In genomic region chr18:52236134-52236533, GRCh38 we compare ENCODE assay signal across 18 cellular contexts.
DNase-seq lines count a peak whose midpoint lies in the region; ATAC-seq and TF ChIP-seq lines count a peak whose summit lies in the region.
"Had no signal": no experiment of that assay in that cellular context is flagged by ENCODE, and none has a peak within 500 bp of the region (broad histone marks: within the 10 kb centered on the region; RNA-seq: fewer than 3 reads in every experiment).

No MANE protein-coding gene starts in this region.

- H3K27ac Mint-ChIP-seq in stimulated activated effector memory CD8-positive, alpha-beta T cell treated with anti-CD3 and anti-CD28 coated beads, Interleukin-12 subunit alpha, Interleukin-12 subunit beta, amount 100 ng/mL, for 72 hours, result no peak overlapping the region
- H3K27ac Mint-ChIP-seq: B cell; CD4-positive, alpha-beta T cell; HFFc6 had no signal

- H3K4me2 ChIP-seq in PC-3 (ENCODE audit: low read length), result no peak overlapping the region
- H3K4me2 ChIP-seq: A549 had no signal

- TF ChIP-seq CTCF in PC-3 (conservative IDR thresholded peaks at IDR 0.05; ENCODE audit: low read depth, low read length), result no peak
- TF ChIP-seq CTCF in choroid plexus epithelial cell (conservative IDR thresholded peaks at IDR 0.05; ENCODE audit: low read depth, low read length), result no peak

- H3K4me3 Mint-ChIP-seq in stimulated activated effector memory CD8-positive, alpha-beta T cell treated with anti-CD3 and anti-CD28 coated beads, Interleukin-12 subunit alpha, Interleukin-12 subunit beta, amount 100 ng/mL, for 72 hours, result no peak overlapping the region
- H3K4me3 Mint-ChIP-seq: B cell; CD4-positive, alpha-beta T cell; HFFc6 had no signal

- no peaks in the 10 kb centered on the region for H4K20me1 ChIP-seq in PC-3 (ENCODE audit: low read length)

- H3K9me3 Mint-ChIP-seq in stimulated activated effector memory CD8-positive, alpha-beta T cell treated with anti-CD3 and anti-CD28 coated beads, Interleukin-12 subunit alpha, Interleukin-12 subunit beta, amount 100 ng/mL, for 72 hours, result peaks cover 5% of the 10 kb centered on the region
- H3K9me3 Mint-ChIP-seq: CD4-positive, alpha-beta T cell had no signal

- no peaks in the 10 kb centered on the region for H3K4me1 ChIP-seq in PC-3 (ENCODE audit: insufficient read depth, low read length)
- H3K4me1 ChIP-seq: A549, SJCRH30 had no signal

- CTCF ChIA-PET in PC-3 (lab: Charles Lee), result no interaction called here

- no peaks in the 10 kb centered on the region for H3F3A ChIP-seq in PC-3 (ENCODE audit: low read length, unreplicated experiment)

- BruUV-seq in PC-3 (replicated peaks; lab: Mats Ljungman, UMichigan), result no TSS peak

- no peaks in the 10 kb centered on the region for H3K27me3 ChIP-seq in PC-3 (ENCODE audit: low read length)
- H3K27me3 ChIP-seq: SJCRH30 had no signal

- H3K36me3 ChIP-seq in PC-3 (ENCODE audit: low read depth, low read length), result no peaks in the 10 kb centered on the region
- H3K36me3 ChIP-seq: SJCRH30 had no signal

- intact Hi-C loops in PC-3 (cut with micrococcal nuclease), result no loop called here

- no peak overlapping the region for H3K9ac ChIP-seq in PC-3 (ENCODE audit: low read length)

- POLR2A ChIA-PET in PC-3 (lab: Charles Lee; ENCODE audit: unreplicated experiment), result no interaction called here

- H3K4me3 ChIP-seq in PC-3 (ENCODE audit: low read length) (no peak overlapping the region), choroid plexus epithelial cell (ENCODE audit: low read depth, low read length) (no peak overlapping the region)
- H3K4me3 ChIP-seq: A549, SJCRH30 had no signal

- peak; percentile 44 for DNase-seq in AG08395 (ENCODE audit: low spot score)
- DNase-seq in PC-3, result peak; percentile 5
- DNase-seq in choroid plexus epithelial cell (ENCODE audit: low read depth), result peak; percentile 9
- DNase-seq in kidney glomerular epithelial cell (lab: John Stamatoyannopoulos, UW), result peak; percentile 19
- no peak for DNase-seq in NCI-H774 (lab: John Stamatoyannopoulos, UW)
- DNase-seq in stimulated activated effector memory CD8-positive, alpha-beta T cell treated with anti-CD3 and anti-CD28 coated beads, Interleukin-12 subunit alpha, Interleukin-12 subunit beta, amount 100 ng/mL, for 72 hours (ENCODE audit: low spot score in 2 of 2), result no peak
- no peak for DNase-seq in SKM-1 (lab: John Stamatoyannopoulos, UW; ENCODE audit: unreplicated experiment)
- DNase-seq: CD4-positive, alpha-beta T cell; GF-D8; HFFc6; KBM-7; NCI-H1092; NCI-H446 treated with DMSO at 0.1 percent for 48 hours; NCI-H748 treated with DMSO at 0.1 percent for 48 hours; SJCRH30 had no signal

- H3K27ac ChIP-seq in PC-3 (ENCODE audit: low read length), result no peak overlapping the region
- H3K27ac ChIP-seq: A549, SJCRH30 had no signal

- ATAC-seq in PC-3, result no peak
- no peak for ATAC-seq in HG03095 (IDR thresholded peaks at IDR 0.05; ENCODE audit: unreplicated experiment)
- ATAC-seq in stimulated activated effector memory CD8-positive, alpha-beta T cell treated with anti-CD3 and anti-CD28 coated beads, Interleukin-12 subunit alpha, Interleukin-12 subunit beta, amount 100 ng/mL, for 72 hours, result no peak
- ATAC-seq: A549 had no signal

- no peaks in the 10 kb centered on the region for H3K9me3 ChIP-seq in PC-3 (ENCODE audit: low read length)
- H3K9me3 ChIP-seq: A549, SJCRH30 had no signal

- H3K79me2 ChIP-seq in PC-3 (ENCODE audit: low read length), result no peaks in the 10 kb centered on the region

- no peak overlapping the region for H2AFZ ChIP-seq in PC-3 (ENCODE audit: low read length)

- no peaks in the 10 kb centered on the region for H3K9me2 ChIP-seq in PC-3 (replicated peaks; ENCODE audit: low read length)

- H3K36me3 Mint-ChIP-seq in stimulated activated effector memory CD8-positive, alpha-beta T cell treated with anti-CD3 and anti-CD28 coated beads, Interleukin-12 subunit alpha, Interleukin-12 subunit beta, amount 100 ng/mL, for 72 hours, result no peaks in the 10 kb centered on the region

- no peaks in the 10 kb centered on the region for H3K4me1 Mint-ChIP-seq in stimulated activated effector memory CD8-positive, alpha-beta T cell treated with anti-CD3 and anti-CD28 coated beads, Interleukin-12 subunit alpha, Interleukin-12 subunit beta, amount 100 ng/mL, for 72 hours
- H3K4me1 Mint-ChIP-seq: B cell had no signal

Comparison
In these comparisons a context has a peak if more than half of its experiments do, and no peak if none do; other contexts are left out.
1. DNase-seq: peak in AG08395 (single experiment), PC-3 (single experiment), choroid plexus epithelial cell (single experiment) and kidney glomerular epithelial cell (single experiment); none in NCI-H774 (single experiment), stimulated activated effector memory CD8-positive, alpha-beta T cell treated with anti-CD3 and anti-CD28 coated beads, Interleukin-12 subunit alpha, Interleukin-12 subunit beta, amount 100 ng/mL, for 72 hours (0 of 2) and SKM-1 (single experiment).